8 cellular contexts compared by ENCODE assay signal in genomic region chr1:183470147-183470960, GRCh38. TPM values are rescaled to one million over a fixed set of nuclear protein-coding genes. Genes with fewer than 3 reads are reported as not detected.
DNase-seq lines count a peak whose midpoint lies in the region; ATAC-seq and FAIRE-seq lines count a peak whose summit lies in the region.

No MANE protein-coding gene starts in this region.

- no peak overlapping the region for H2BK15ac ChIP-seq in mesendoderm (replicated peaks; ENCODE audit: low read depth)

- H3K4me3 ChIP-seq in effector memory CD4-positive, alpha-beta T cell (ENCODE audit: insufficient read depth, low read depth, low read length, poor library complexity, severe bottlenecking) = peak overlapping the region; percentile 92
- peak overlapping the region; percentile 64 for H3K4me3 ChIP-seq in mesendoderm (ENCODE audit: low read length)

- H2BK120ac ChIP-seq in mesendoderm (ENCODE audit: low read depth, low read length) = no peak overlapping the region

- FAIRE-seq in HTR-8/SVneo (lab: Jason Lieb, UNC) = no peak

- H3K23ac ChIP-seq in mesendoderm (ENCODE audit: low read length) = no peak overlapping the region

- peak overlapping the region; percentile 97 for H3K56ac ChIP-seq in mesendoderm (ENCODE audit: low read length)

- H3K9ac ChIP-seq in mesendoderm (ENCODE audit: low read length) = peak overlapping the region; percentile 78

- no peak overlapping the region for H4K8ac ChIP-seq in mesendoderm (ENCODE audit: low read depth, low read length)

- H3K27ac ChIP-seq in effector memory CD4-positive, alpha-beta T cell (ENCODE audit: insufficient read depth, low read length, poor library complexity, severe bottlenecking) = peak overlapping the region; percentile 86
- H3K27ac ChIP-seq in mesendoderm (ENCODE audit: low read depth, low read length) = no peak overlapping the region

- H3K9me3 ChIP-seq in effector memory CD4-positive, alpha-beta T cell (ENCODE audit: control insufficient read depth, low read length) = no peaks in the 10 kb centered on the region

- ATAC-seq in GM19463 (IDR thresholded peaks at IDR 0.05; ENCODE audit: unreplicated experiment) = peak; percentile 39

- H3K27me3 ChIP-seq in effector memory CD4-positive, alpha-beta T cell (replicated peaks; ENCODE audit: control insufficient read depth, insufficient read depth, low read length, poor library complexity, severe bottlenecking) = no peaks in the 10 kb centered on the region
- no peaks in the 10 kb centered on the region for H3K27me3 ChIP-seq in mesendoderm (ENCODE audit: insufficient read depth, low read length, poor library complexity)

- peak overlapping the region; percentile 82 for H3K4me2 ChIP-seq in mesendoderm (ENCODE audit: low read length)

- no peak overlapping the region for H4K5ac ChIP-seq in mesendoderm (ENCODE audit: low read length)

- peaks cover 8% of the 10 kb centered on the region for H3K4me1 ChIP-seq in effector memory CD4-positive, alpha-beta T cell (ENCODE audit: control insufficient read depth, insufficient read depth, low read length, poor library complexity, severe bottlenecking)
- peaks cover 2% of the 10 kb centered on the region for H3K4me1 ChIP-seq in mesendoderm (ENCODE audit: control insufficient read depth, low read depth, low read length)

- no peak overlapping the region for H3K18ac ChIP-seq in mesendoderm (ENCODE audit: low read length)

- no peak overlapping the region for H3K4ac ChIP-seq in mesendoderm (ENCODE audit: low read depth, low read length)

- peaks cover 27% of the 10 kb centered on the region for H3K79me2 ChIP-seq in mesendoderm (ENCODE audit: control insufficient read depth, insufficient read depth, low read length)

- no peaks in the 10 kb centered on the region for H3K36me3 ChIP-seq in effector memory CD4-positive, alpha-beta T cell (ENCODE audit: control insufficient read depth, insufficient read depth, low read length)
- no peaks in the 10 kb centered on the region for H3K36me3 ChIP-seq in mesendoderm (ENCODE audit: control insufficient read depth, insufficient read depth, low read length)

- peaks cover 6% of the 10 kb centered on the region for H3K79me1 ChIP-seq in mesendoderm (ENCODE audit: low read length)

- WGBS in mesendoderm (ENCODE audit: extremely low coverage, insufficient coverage, low lambda C conversion rate) = no CpG with 5 or more reads among the region's 26 CpGs

- DNase-seq in C1 segment of cervical spinal cord (lab: John Stamatoyannopoulos, UW) (peak; percentile 15 to 84 (median 62)), HTR-8/SVneo (ENCODE audit: insufficient read length, low spot score) (peak; percentile 70), NK-92 (lab: John Stamatoyannopoulos, UW; ENCODE audit: unreplicated experiment) (peak; percentile 38), mesendoderm (peak; percentile 77)
- DNase-seq in activated CD8-positive, alpha-beta memory T cell treated with anti-CD3 and anti-CD28 coated beads for 4 hours (ENCODE audit: low read depth in 2 of 2) = peak; percentile 86 to 91
- peak; percentile 82 to 87 (median 82) for DNase-seq in effector memory CD4-positive, alpha-beta T cell
- peak; percentile 81 for DNase-seq in stimulated activated CD8-positive, alpha-beta memory T cell treated with anti-CD3 and anti-CD28 coated beads, Interleukin-15, amount 100 ng/mL, for 1 hour (ENCODE audit: low read depth)

- no peak overlapping the region for H2AK5ac ChIP-seq in mesendoderm (ENCODE audit: low read length)

- no peak overlapping the region for H2BK5ac ChIP-seq in mesendoderm (ENCODE audit: low read length)

RNA-seq across cellular contexts. Expression of gene SMG7, which starts 1.9 kb away (rescaled TPM):
- 39.7 TPM for polyA plus RNA-seq in mesendoderm (2013, experiment 1 of 2)
- 39.7 TPM for polyA plus RNA-seq in mesendoderm (2013, experiment 2 of 2)

RNA-seq across cellular contexts. Expression of gene NMNAT2, which starts 52.2 kb away (rescaled TPM):
- polyA plus RNA-seq in mesendoderm (2013, experiment 1 of 2) = 3.8 TPM
- polyA plus RNA-seq in mesendoderm (2013, experiment 2 of 2) = 3.8 TPM

Comparison
In these comparisons a context has a peak if more than half of its experiments do, and no peak if none do; other contexts are left out.
1. DNase-seq: peak in every context shown above with its lines; median percentile 88 in activated CD8-positive, alpha-beta memory T cell treated with anti-CD3 and anti-CD28 coated beads for 4 hours; 82 in effector memory CD4-positive, alpha-beta T cell; 81 in stimulated activated CD8-positive, alpha-beta memory T cell treated with anti-CD3 and anti-CD28 coated beads, Interleukin-15, amount 100 ng/mL, for 1 hour; 77 in mesendoderm; 70 in HTR-8/SVneo; 62 in C1 segment of cervical spinal cord; 38 in NK-92.